Comparison of ENCODE assay signal across 8 cellular contexts in the genomic region with DNA sequence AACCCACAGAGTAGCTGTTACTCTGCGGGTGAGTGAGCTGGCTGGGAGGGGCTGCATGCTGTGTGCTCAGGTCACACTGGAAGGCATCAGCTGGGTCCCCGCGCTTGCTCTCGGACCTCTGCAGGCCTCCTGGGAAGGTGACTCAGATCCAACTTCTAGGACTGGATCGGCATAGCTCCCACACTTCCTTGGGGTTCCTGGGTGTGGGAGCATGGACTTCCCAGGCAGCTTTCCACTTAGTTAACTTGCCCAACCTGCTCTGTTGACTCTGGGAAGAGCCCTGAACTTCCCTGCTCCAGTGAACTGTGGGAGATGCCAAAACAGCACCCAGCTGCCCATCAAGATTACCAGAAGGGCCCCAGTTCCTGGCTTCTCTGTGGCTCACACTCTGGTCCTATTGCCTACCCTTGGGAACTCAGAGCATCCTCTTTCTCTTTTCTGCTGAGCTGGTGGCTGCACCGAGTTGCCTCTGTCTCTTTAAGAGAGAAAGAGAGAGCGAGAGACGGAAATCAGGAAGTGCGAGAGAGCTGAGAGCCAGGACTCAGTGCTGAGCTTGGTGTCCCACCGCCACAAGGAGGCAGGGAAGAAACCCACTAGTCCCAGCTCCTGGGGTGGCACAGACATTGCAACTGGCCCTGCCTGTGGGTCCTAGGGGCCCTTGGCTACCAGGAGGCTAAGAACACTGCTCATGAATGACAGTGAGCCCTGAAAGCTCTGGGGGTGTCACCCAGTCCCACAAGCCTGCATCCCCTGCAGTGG. TPM values are rescaled to one million over a fixed set of nuclear protein-coding genes. Genes with fewer than 3 reads are reported as not detected.
DNase-seq lines count a peak whose midpoint lies in the region; ATAC-seq and TF ChIP-seq lines count a peak whose summit lies in the region.

TSS of gene IKBKE (plus strand) at position 544 of the 759 bp plus-strand sequence. CDS start 2,752 bp downstream, outside the sequence.

- TF ChIP-seq EP300 in gastroesophageal sphincter (IDR thresholded peaks at IDR 0.05): no peak

- H3K9me2 ChIP-seq in PC-9 (ENCODE audit: insufficient read depth): no peaks in the 10 kb centered on the region

- TF ChIP-seq POLR2A in gastroesophageal sphincter (IDR thresholded peaks at IDR 0.05): no peak

- peaks cover 18% of the 10 kb centered on the region for H3F3A ChIP-seq in PC-9 (ENCODE audit: insufficient read depth, low read depth)

- no peaks in the 10 kb centered on the region for H3K27me3 ChIP-seq in PC-9 (ENCODE audit: insufficient read depth, low read depth)
- peaks cover 23% of the 10 kb centered on the region for H3K27me3 ChIP-seq in gastroesophageal sphincter

- no peaks in the 10 kb centered on the region; the same call in 1 of the 2 replicates for H4K20me1 ChIP-seq in PC-9 (ENCODE audit: insufficient read depth)

- H3K27ac ChIP-seq in PC-9: peak within 1 kb of the TSS; percentile 47
- H3K27ac ChIP-seq in gastroesophageal sphincter: peak within 1 kb of the TSS in 3 of 4 donors; percentile 18 to 62 (median 37)

- H3K4me1 ChIP-seq in PC-9 (replicated peaks; ENCODE audit: insufficient read depth) (peaks cover 37% of the 10 kb centered on the region), gastroesophageal sphincter (peaks cover 0 to 38% (median 9%) of the 10 kb centered on the region in 3 donors)

- DNase-seq in C1 segment of cervical spinal cord (lab: John Stamatoyannopoulos, UW) (peak in 10 of 14 donors; percentile 9 to 48 (median 32)), PC-9 (peak; percentile 55 to 74), nucleus accumbens (lab: John Stamatoyannopoulos, UW) (peak in 39 of 56 donors; percentile 6 to 74 (median 35)), NCI-H82 treated with DMSO at 0.1 percent for 48 hours (lab: John Stamatoyannopoulos, UW; ENCODE audit: unreplicated experiment) (no peak)
- DNase-seq in activated gamma-delta T cell treated with anti-CD3 and anti-CD28 coated beads, Interleukin-2, amount 50 U/mL, for 16 hours (ENCODE audit: low read depth): peak; percentile 29

- intact Hi-C loops in PC-9 (cut with micrococcal nuclease; ENCODE audit: unreplicated experiment): no loop called here

- ATAC-seq in GM18868 (IDR thresholded peaks at IDR 0.05; ENCODE audit: unreplicated experiment) (peak; percentile 56), HG03135 (IDR thresholded peaks at IDR 0.05; ENCODE audit: unreplicated experiment) (peak; percentile 52), gastroesophageal sphincter (peak; percentile 69)

- peaks cover 4% of the 10 kb centered on the region; the same call in 1 of the 2 replicates for H3K36me3 ChIP-seq in PC-9 (ENCODE audit: low read depth)
- peaks cover 0 to 11% of the 10 kb centered on the region in 2 donors for H3K36me3 ChIP-seq in gastroesophageal sphincter

- H3K9me3 ChIP-seq in PC-9 (ENCODE audit: insufficient read depth, low read depth) (no peaks in the 10 kb centered on the region), gastroesophageal sphincter (no peaks in the 10 kb centered on the region)

- peak within 1 kb of the TSS; percentile 71 for H3K4me2 ChIP-seq in PC-9

- H3K4me3 ChIP-seq in PC-9 (peak within 1 kb of the TSS; percentile 71), gastroesophageal sphincter (peak within 1 kb of the TSS; percentile 62 to 63)

- no peaks in the 10 kb centered on the region; the same call in 1 of the 2 replicates for H3K79me2 ChIP-seq in PC-9 (ENCODE audit: low read depth)

- CTCF ChIA-PET in PC-9 (lab: Charles Lee): interaction anchor here (0.5 to 2.4 kb wide), 4 partner anchors 9 to 207 kb away, joined by 3 to 12 read pairs (median 4); partner anchors contain the start of gene EIF2D

- H2AFZ ChIP-seq in PC-9: peak within 1 kb of the TSS; percentile 78

- BruUV-seq in PC-9 (replicated peaks; lab: Mats Ljungman, UMichigan): no TSS peak

- POLR2A ChIA-PET in PC-9 (lab: Charles Lee; ENCODE audit: unreplicated experiment): interaction anchor here (0.5 to 0.6 kb wide), 2 partner anchors 439 to 477 kb away, joined by 3 to 4 read pairs; no protein-coding TSS in a partner anchor

- no peak; the same call in 1 of the 2 replicates for TF ChIP-seq CTCF in PC-9 (conservative IDR thresholded peaks at IDR 0.05)
- TF ChIP-seq CTCF in gastroesophageal sphincter (IDR thresholded peaks at IDR 0.05): peak in 3 of 4 experiments; percentile 18 to 43 (median 36)

- 13% methylated on average over 6 of the region's 10 CpGs; no CpG with 5 or more reads in 1 of the 2 donors for WGBS in gastroesophageal sphincter (ENCODE audit: low coverage in 1 of 2), 2 donors

RNA-seq across cellular contexts. Expression of gene IKBKE, which starts in this region (rescaled TPM):
- total RNA-seq in PC-9 (2021) (12.5 and 12.6 TPM in 2 replicates), gastroesophageal sphincter (1 to 10 TPM; 2.2 to 3.9 (median 2.7) TPM)
